14 cellular contexts compared by ENCODE assay signal in genomic region chr11:125448136-125448535, GRCh38. TPM values are rescaled to one million over a fixed set of nuclear protein-coding genes. Genes with fewer than 3 reads are reported as not detected.
A peak's percentile ranks its signal among the peaks of the same experiment; 100 is the strongest.
DNase-seq lines count a peak whose midpoint lies in the region; ATAC-seq lines count a peak whose summit lies in the region.
"Had no signal": no experiment of that assay in that cellular context is flagged by ENCODE, and none has a peak within 500 bp of the region (broad histone marks: within the 10 kb centered on the region; RNA-seq: fewer than 3 reads in every experiment).

No MANE protein-coding gene starts in this region.

- no peaks in the 10 kb centered on the region for H3K36me3 ChIP-seq in ACC112 (ENCODE audit: insufficient read depth, low read length)
- H3K36me3 ChIP-seq: cardiac muscle cell had no signal

- no peaks in the 10 kb centered on the region for H3K27me3 ChIP-seq in ACC112 (ENCODE audit: insufficient read depth, low read length)
- H3K27me3 ChIP-seq: cardiac muscle cell had no signal

- peaks cover 16% of the 10 kb centered on the region for H3K4me1 ChIP-seq in ACC112 (ENCODE audit: control insufficient read depth, insufficient read depth, low read length, unreplicated experiment)
- H3K4me1 ChIP-seq: parathyroid adenoma had no signal

- H3K4me3 ChIP-seq in ACC112 (ENCODE audit: low read depth, low read length) = no peak overlapping the region
- H3K4me3 ChIP-seq: cardiac muscle cell had no signal

- DNase-seq in HT1080 (ENCODE audit: low read depth) (peak; percentile 83), medulla oblongata (ENCODE audit: extremely low spot score) (peak; percentile 75), NAMALWA (ENCODE audit: low spot score) (no peak), HUDEP-2 (lab: John Stamatoyannopoulos, UW; ENCODE audit: unreplicated experiment in 76 of 76) (no peak)
- DNase-seq: activated CD8-positive, alpha-beta T cell treated with anti-CD3 and anti-CD28 coated beads, Interleukin-2, amount 10 ng/mL, durations not matched to agents 7 days and 5 days; activated effector memory CD4-positive, alpha-beta T cell treated with anti-CD3 and anti-CD28 coated beads, Interleukin-2, amount 50 U/mL, for 16 hours; NCI-H1694 treated with DMSO at 0.1 percent for 48 hours had no signal

- H2AFZ ChIP-seq in ACC112 (ENCODE audit: low read length, unreplicated experiment) = no peak overlapping the region
- H2AFZ ChIP-seq: parathyroid adenoma had no signal

- no peak for ATAC-seq in GM21360 (IDR thresholded peaks at IDR 0.05; ENCODE audit: unreplicated experiment)
- no peak for ATAC-seq in GM19395 (IDR thresholded peaks at IDR 0.05; ENCODE audit: unreplicated experiment)
- ATAC-seq: activated CD8-positive, alpha-beta T cell treated with anti-CD3 and anti-CD28 coated beads, Interleukin-2, amount 10 ng/mL, durations not matched to agents 7 days and 5 days; HepG2 had no signal

- H3K79me2 ChIP-seq in ACC112 (ENCODE audit: control insufficient read depth, insufficient read depth, low read length, unreplicated experiment) = no peaks in the 10 kb centered on the region
- H3K79me2 ChIP-seq: parathyroid adenoma had no signal

- H3K27ac ChIP-seq in ACC112 (ENCODE audit: low read depth, low read length) = 0 out of 2 replicates have a peak overlapping the region, but pooled peaks have one; percentile 10
- H3K27ac ChIP-seq in cingulate gyrus (ENCODE audit: low read depth, low read length) = peak overlapping the region; percentile 88
- H3K27ac ChIP-seq: cardiac muscle cell, parathyroid adenoma had no signal

RNA-seq across cellular contexts. Expression of gene FEZ1, which starts 47.9 kb away (rescaled TPM):
- total RNA-seq in HT1080 (2014; rRNA removed; shearing (Covaris generic)) = 0.67 and 1.4 TPM in 2 replicates
- polyA plus RNA-seq in HT1080 (2015; cell fraction: cytosol; rRNA removed) = 11.7 and 16.5 TPM in 2 replicates
- polyA plus RNA-seq in HT1080 (2015; cell fraction: nucleus; rRNA removed) = 6.2 and 7.0 TPM in 2 replicates
- total RNA-seq: HepG2 had no signal
- polyA plus RNA-seq: HepG2 had no signal

Comparison
In these comparisons a context has a peak if more than half of its experiments do, and no peak if none do; other contexts are left out.
1. DNase-seq: peak in HT1080 (single experiment) and medulla oblongata (single experiment); none in NAMALWA (single experiment) and HUDEP-2 (0 of 76).